ENCODE assay signal across 8 cellular contexts in the genomic region with DNA sequence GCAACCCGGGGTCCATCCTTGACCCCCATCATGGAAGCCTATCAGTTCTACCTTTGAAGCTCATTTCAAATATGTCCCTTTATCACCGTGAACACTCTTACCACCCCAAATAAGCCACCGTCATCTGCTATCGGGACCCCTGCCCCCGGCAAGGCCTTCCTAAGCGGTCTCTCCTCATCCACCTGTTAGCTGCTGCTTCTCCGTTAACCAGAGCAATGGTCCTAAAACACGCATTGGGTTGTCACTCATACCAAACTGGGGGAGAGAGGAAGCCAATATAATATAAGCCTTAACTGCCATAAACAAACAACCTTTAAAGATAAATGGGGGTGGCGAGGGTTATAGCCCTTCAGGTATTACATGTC. TPM values are rescaled to one million over a fixed set of nuclear protein-coding genes. Genes with fewer than 3 reads are reported as not detected.
DNase-seq lines count a peak whose midpoint lies in the region; ATAC-seq and TF ChIP-seq lines count a peak whose summit lies in the region.

No MANE protein-coding gene starts in this region.

- in situ Hi-C loops in brain microvascular endothelial cell (cut with HindIII; ENCODE audit: low pct_ligation_motif_present, low sequenced_read_pairs) = no loop called here

- no peak overlapping the region for H3K4ac ChIP-seq in mesenchymal stem cell (ENCODE audit: low read depth in 1 of 2, low read length in 2 of 2)

- peak overlapping the region; percentile 87 to 96 for H3K4me3 ChIP-seq in right atrium auricular region
- H3K4me3 ChIP-seq in brain microvascular endothelial cell (ENCODE audit: low read depth, low read length) = peak overlapping the region; percentile 99
- peak overlapping the region; percentile 97 to 99 for H3K4me3 ChIP-seq in mesenchymal stem cell (ENCODE audit: insufficient read depth in 1 of 2, low read depth in 1 of 2, low read length in 2 of 2)

- H2BK5ac ChIP-seq in mesenchymal stem cell (ENCODE audit: low read depth, low read length, poor library complexity, severe bottlenecking) = no peak overlapping the region

- 10% methylated on average over 7 of the region's 9 CpGs for WGBS in mesenchymal stem cell

- H3K4me2 ChIP-seq in mesenchymal stem cell (ENCODE audit: low read length, poor library complexity, severe bottlenecking) = peak overlapping the region; percentile 50

- no peak overlapping the region for H2AFZ ChIP-seq in mesenchymal stem cell (ENCODE audit: low read depth, low read length)

- no peaks in the 10 kb centered on the region for H3K9me3 ChIP-seq in right atrium auricular region
- no peaks in the 10 kb centered on the region for H3K9me3 ChIP-seq in mesenchymal stem cell (ENCODE audit: control insufficient read depth, low read length)

- H4K91ac ChIP-seq in mesenchymal stem cell (ENCODE audit: low read length) = no peak overlapping the region

- peaks cover 10% of the 10 kb centered on the region for H3K79me1 ChIP-seq in mesenchymal stem cell (replicated peaks; ENCODE audit: low read length, poor library complexity, severe bottlenecking)

- no peak overlapping the region for H3K18ac ChIP-seq in mesenchymal stem cell (ENCODE audit: low read depth in 1 of 2, low read length in 2 of 2)

- H2BK15ac ChIP-seq in mesenchymal stem cell (ENCODE audit: low read depth, poor library complexity, severe bottlenecking) = no peak overlapping the region

- no peak overlapping the region for H2BK12ac ChIP-seq in mesenchymal stem cell (ENCODE audit: low read length in 2 of 2)

- H3K27me3 ChIP-seq in right atrium auricular region = no peaks in the 10 kb centered on the region
- H3K27me3 ChIP-seq in brain microvascular endothelial cell (replicated peaks) = no peaks in the 10 kb centered on the region
- no peaks in the 10 kb centered on the region for H3K27me3 ChIP-seq in mesenchymal stem cell (ENCODE audit: control insufficient read depth in 1 of 2, insufficient read depth in 1 of 2, low read length in 2 of 2)

- ATAC-seq in Right ventricle myocardium inferior (no peak), HG03045 (IDR thresholded peaks at IDR 0.05; ENCODE audit: unreplicated experiment) (no peak)

- H3K14ac ChIP-seq in mesenchymal stem cell (ENCODE audit: low read length in 2 of 2) = no peak overlapping the region

- H2AK5ac ChIP-seq in mesenchymal stem cell (ENCODE audit: low read length, severe bottlenecking) = no peak overlapping the region

- H2BK120ac ChIP-seq in mesenchymal stem cell (ENCODE audit: low read depth, low read length) = no peak overlapping the region

- peak overlapping the region; percentile 87 to 93 for H3K27ac ChIP-seq in right atrium auricular region
- H3K27ac ChIP-seq in brain microvascular endothelial cell = peak overlapping the region; percentile 72
- H3K27ac ChIP-seq in mesenchymal stem cell (ENCODE audit: low read length, poor library complexity, severe bottlenecking) = no peak overlapping the region

- H4K8ac ChIP-seq in mesenchymal stem cell (ENCODE audit: low read length) = no peak overlapping the region

- H3K9ac ChIP-seq in mesenchymal stem cell (ENCODE audit: low read length) = peak overlapping the region; percentile 100

- DNase-seq in right atrium auricular region (ENCODE audit: low spot score) (no peak), Right ventricle myocardium inferior (ENCODE audit: missing footprints) (no peak), brain microvascular endothelial cell (no peak), mesenchymal stem cell (no peak), GM10266 (ENCODE audit: extremely low spot score) (no peak)
- DNase-seq in stimulated activated CD4-positive, alpha-beta T cell treated with anti-CD3 and anti-CD28 coated beads, Interleukin-4, amount 100 ng/mL, for 1 hour = no peak
- DNase-seq in central memory CD4-positive, alpha-beta T cell = no peak

- peaks cover under 1% of the 10 kb centered on the region for H3K36me3 ChIP-seq in right atrium auricular region
- H3K36me3 ChIP-seq in brain microvascular endothelial cell (replicated peaks) = peaks cover 8% of the 10 kb centered on the region
- peaks cover 0 to 14% of the 10 kb centered on the region in 2 experiments for H3K36me3 ChIP-seq in mesenchymal stem cell (ENCODE audit: control insufficient read depth in 1 of 2, insufficient read depth in 2 of 2, low read depth in 1 of 2, low read length in 2 of 2)

- no peak overlapping the region for H3K23ac ChIP-seq in mesenchymal stem cell (ENCODE audit: low read length in 2 of 2)

- H3K4me1 ChIP-seq in right atrium auricular region = peaks cover 0 to 33% of the 10 kb centered on the region in 2 donors
- peaks cover 2% of the 10 kb centered on the region for H3K4me1 ChIP-seq in mesenchymal stem cell (ENCODE audit: control insufficient read depth, insufficient read depth, low read depth, low read length)

- TF ChIP-seq CTCF in right atrium auricular region (IDR thresholded peaks at IDR 0.05) (no peak), brain microvascular endothelial cell (IDR thresholded peaks at IDR 0.05; ENCODE audit: low read depth, low read length, missing control alignments) (no peak), GM10266 (IDR thresholded peaks at IDR 0.05; ENCODE audit: control insufficient read depth, insufficient read depth, low read depth, missing control alignments) (no peak)

- intact Hi-C loops in Right ventricle myocardium inferior (cut with DNase I) = loop anchor here (1.0 to 5.0 kb wide), 3 partner anchors 36 to 409 kb away; partner anchors contain the start of genes ORMDL1 and PMS1

RNA-seq across cellular contexts. Expression of gene ASNSD1, which starts 0.7 kb away (rescaled TPM):
- 10 to 100 TPM; 36.7 to 38.8 TPM for total RNA-seq in right atrium auricular region
- total RNA-seq in Right ventricle myocardium inferior = 35.2 TPM
- polyA plus RNA-seq in mesenchymal stem cell (2013, experiment 1 of 2) = 48.2 TPM
- polyA plus RNA-seq in mesenchymal stem cell (2013, experiment 2 of 2) = 51.3 TPM

RNA-seq across cellular contexts. Expression of gene ANKAR, which starts 12.5 kb away (rescaled TPM):
- 1 to 10 TPM; 4.9 to 5.1 TPM for total RNA-seq in right atrium auricular region
- total RNA-seq in Right ventricle myocardium inferior = 6.0 TPM
- polyA plus RNA-seq in mesenchymal stem cell (2013, experiment 1 of 2) = 1.1 TPM
- 1.1 TPM for polyA plus RNA-seq in mesenchymal stem cell (2013, experiment 2 of 2)
